In the genomic region with DNA sequence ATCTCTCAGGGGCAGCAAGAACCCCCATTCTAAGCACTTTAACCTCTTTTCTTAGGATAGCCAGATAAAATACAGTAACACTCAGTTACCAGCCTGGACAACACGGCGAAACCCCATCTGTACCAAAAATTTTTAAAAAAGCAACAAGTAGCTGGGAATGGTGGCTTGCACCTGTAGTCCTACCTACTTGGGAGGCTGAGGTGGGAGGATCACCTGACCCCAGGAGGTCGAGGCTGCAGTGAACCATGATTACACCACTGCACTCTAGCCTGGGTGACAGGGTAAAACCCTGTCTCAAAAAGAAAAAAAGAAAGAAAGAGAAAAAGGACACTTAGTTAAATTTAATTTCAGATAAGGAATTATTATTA, we compare ENCODE assay signal across 33 cellular contexts. TPM values are rescaled to one million over a fixed set of nuclear protein-coding genes. Genes with fewer than 3 reads are reported as not detected.
DNase-seq lines count a peak whose midpoint lies in the region; ATAC-seq and TF ChIP-seq lines count a peak whose summit lies in the region.
"Had no signal": no experiment of that assay in that cellular context is flagged by ENCODE, and none has a peak within 500 bp of the region (broad histone marks: within the 10 kb centered on the region; RNA-seq: fewer than 3 reads in every experiment).

No MANE protein-coding gene starts in this region.

- peaks cover 13% of the 10 kb centered on the region for H3K4me1 ChIP-seq in smooth muscle cell (ENCODE audit: low read depth)
- H3K4me1 ChIP-seq: ascending aorta, left ventricle myocardium inferior, parathyroid adenoma had no signal

- H3K27me3 ChIP-seq in smooth muscle cell (ENCODE audit: low read depth) (peaks cover 4% of the 10 kb centered on the region), H7 (ENCODE audit: control insufficient read depth, insufficient read depth, low read length) (no peaks in the 10 kb centered on the region)
- H3K27me3 ChIP-seq: ascending aorta, cardiac muscle cell had no signal

- no peak overlapping the region for H3K9ac ChIP-seq in smooth muscle cell (ENCODE audit: low read depth)
- H3K9ac ChIP-seq: parathyroid adenoma had no signal

- H3K27me3 Mint-ChIP-seq in activated CD4-positive, alpha-beta T cell treated with anti-CD3 and anti-CD28 coated beads, Interleukin-2, amount 10 ng/mL, durations not matched to agents 24 days and 14 days, result no peaks in the 10 kb centered on the region
- H3K27me3 Mint-ChIP-seq in activated CD4-positive, alpha-beta T cell treated with anti-CD3 and anti-CD28 coated beads for 36 hours, result no peaks in the 10 kb centered on the region
- peaks cover 3% of the 10 kb centered on the region for H3K27me3 Mint-ChIP-seq in IgD-negative memory B cell
- H3K27me3 Mint-ChIP-seq in activated B cell treated with CpG ODN at 0.5 μM for 24 hours, result no peaks in the 10 kb centered on the region

- H3K4me2 ChIP-seq in smooth muscle cell, result no peak overlapping the region

- H3K27ac ChIP-seq in smooth muscle cell (ENCODE audit: low read depth), result peak overlapping the region; percentile 42
- H3K27ac ChIP-seq: ascending aorta, cardiac muscle cell, left ventricle myocardium inferior, parathyroid adenoma, VCaP had no signal

- WGBS in smooth muscle cell (ENCODE audit: low lambda C conversion rate), result 93% methylated on average over 3 of the region's 3 CpGs

- peak overlapping the region; percentile 16 for H3K27ac Mint-ChIP-seq in activated CD4-positive, alpha-beta T cell treated with anti-CD3 and anti-CD28 coated beads, Interleukin-2, amount 10 ng/mL, durations not matched to agents 24 days and 14 days
- no peak overlapping the region for H3K27ac Mint-ChIP-seq in activated CD4-positive, alpha-beta T cell treated with anti-CD3 and anti-CD28 coated beads for 36 hours
- peak overlapping the region; percentile 23 to 97 (median 61) for H3K27ac Mint-ChIP-seq in IgD-negative memory B cell
- peak overlapping the region; percentile 95 for H3K27ac Mint-ChIP-seq in activated B cell treated with CpG ODN at 0.5 μM for 24 hours
- H3K27ac Mint-ChIP-seq: activated T-cell treated with anti-CD3 and anti-CD28 coated beads, Interleukin-2, amount 50 U/mL, for 72 hours had no signal

- H3K79me2 ChIP-seq in smooth muscle cell (ENCODE audit: low read depth), result no peaks in the 10 kb centered on the region
- H3K79me2 ChIP-seq: parathyroid adenoma had no signal

- TF ChIP-seq CTCF in activated B cell treated with CpG ODN at 0.5 μM for 24 hours (IDR thresholded peaks at IDR 0.05) (no peak), smooth muscle cell (IDR thresholded peaks at IDR 0.05; ENCODE audit: borderline replicate concordance, insufficient read depth, poor library complexity, severe bottlenecking) (no peak)

- intact Hi-C loops in activated CD4-positive, alpha-beta T cell treated with anti-CD3 and anti-CD28 coated beads, Interleukin-2, amount 10 ng/mL, durations not matched to agents 24 days and 14 days (cut with micrococcal nuclease), result no loop called here
- intact Hi-C loops in activated CD4-positive, alpha-beta T cell treated with anti-CD3 and anti-CD28 coated beads for 36 hours (cut with DNase I, micrococcal nuclease), result no loop called here
- intact Hi-C loops in activated B cell treated with CpG ODN at 0.5 μM for 24 hours (cut with micrococcal nuclease), result no loop called here

- no peak overlapping the region for H3K4me3 ChIP-seq in smooth muscle cell
- H3K4me3 ChIP-seq in H7 (ENCODE audit: insufficient read depth, low read depth, low read length), result no peak overlapping the region
- H3K4me3 ChIP-seq: ascending aorta, cardiac muscle cell, left ventricle myocardium inferior had no signal

- H2AFZ ChIP-seq in smooth muscle cell (ENCODE audit: low read depth), result no peak overlapping the region
- H2AFZ ChIP-seq: parathyroid adenoma had no signal

- no peaks in the 10 kb centered on the region for H4K20me1 ChIP-seq in smooth muscle cell (ENCODE audit: low read depth)

- no peaks in the 10 kb centered on the region for H3K36me3 Mint-ChIP-seq in activated CD4-positive, alpha-beta T cell treated with anti-CD3 and anti-CD28 coated beads, Interleukin-2, amount 10 ng/mL, durations not matched to agents 24 days and 14 days (ENCODE audit: low read depth)
- no peaks in the 10 kb centered on the region for H3K36me3 Mint-ChIP-seq in activated CD4-positive, alpha-beta T cell treated with anti-CD3 and anti-CD28 coated beads for 36 hours (ENCODE audit: low read depth)
- H3K36me3 Mint-ChIP-seq in IgD-negative memory B cell, result no peaks in the 10 kb centered on the region
- no peaks in the 10 kb centered on the region for H3K36me3 Mint-ChIP-seq in activated B cell treated with CpG ODN at 0.5 μM for 24 hours (ENCODE audit: low read depth)

- peaks cover 22% of the 10 kb centered on the region for H3K4me1 Mint-ChIP-seq in activated CD4-positive, alpha-beta T cell treated with anti-CD3 and anti-CD28 coated beads, Interleukin-2, amount 10 ng/mL, durations not matched to agents 24 days and 14 days
- H3K4me1 Mint-ChIP-seq in activated CD4-positive, alpha-beta T cell treated with anti-CD3 and anti-CD28 coated beads for 36 hours, result peaks cover 9% of the 10 kb centered on the region
- H3K4me1 Mint-ChIP-seq in IgD-negative memory B cell, result peaks cover 28 to 48% (median 32%) of the 10 kb centered on the region in 3 donors
- peaks cover 55% of the 10 kb centered on the region for H3K4me1 Mint-ChIP-seq in activated B cell treated with CpG ODN at 0.5 μM for 24 hours

- H3K9me3 ChIP-seq in smooth muscle cell (replicated peaks; ENCODE audit: low read depth), result no peaks in the 10 kb centered on the region
- H3K9me3 ChIP-seq: ascending aorta, left ventricle myocardium inferior had no signal

- H3F3A ChIP-seq in smooth muscle cell (ENCODE audit: low read depth), result no peaks in the 10 kb centered on the region

- no peaks in the 10 kb centered on the region for H3K9me3 Mint-ChIP-seq in activated CD4-positive, alpha-beta T cell treated with anti-CD3 and anti-CD28 coated beads, Interleukin-2, amount 10 ng/mL, durations not matched to agents 24 days and 14 days
- no peaks in the 10 kb centered on the region for H3K9me3 Mint-ChIP-seq in activated CD4-positive, alpha-beta T cell treated with anti-CD3 and anti-CD28 coated beads for 36 hours (ENCODE audit: low read depth)
- no peaks in the 10 kb centered on the region for H3K9me3 Mint-ChIP-seq in IgD-negative memory B cell
- no peaks in the 10 kb centered on the region for H3K9me3 Mint-ChIP-seq in activated B cell treated with CpG ODN at 0.5 μM for 24 hours
- H3K9me3 Mint-ChIP-seq: activated T-cell treated with anti-CD3 and anti-CD28 coated beads, Interleukin-2, amount 50 U/mL, for 72 hours had no signal

- H3K36me3 ChIP-seq in smooth muscle cell (ENCODE audit: low read depth), result no peaks in the 10 kb centered on the region
- no peaks in the 10 kb centered on the region for H3K36me3 ChIP-seq in H7 (replicated peaks; ENCODE audit: control insufficient read depth, insufficient read depth, low read length)
- H3K36me3 ChIP-seq: ascending aorta, cardiac muscle cell, left ventricle myocardium inferior had no signal

- no peak overlapping the region for H3K4me3 Mint-ChIP-seq in activated CD4-positive, alpha-beta T cell treated with anti-CD3 and anti-CD28 coated beads, Interleukin-2, amount 10 ng/mL, durations not matched to agents 24 days and 14 days
- H3K4me3 Mint-ChIP-seq in activated CD4-positive, alpha-beta T cell treated with anti-CD3 and anti-CD28 coated beads for 36 hours, result no peak overlapping the region
- H3K4me3 Mint-ChIP-seq in IgD-negative memory B cell (peak overlapping the region in 3 of 4 donors; percentile 82 to 92 (median 89)), activated B cell treated with CpG ODN at 0.5 μM for 24 hours (peak overlapping the region; percentile 44)

- no peak for DNase-seq in activated CD4-positive, alpha-beta T cell treated with anti-CD3 and anti-CD28 coated beads, Interleukin-2, amount 10 ng/mL, durations not matched to agents 24 days and 14 days
- no peak for DNase-seq in activated CD4-positive, alpha-beta T cell treated with anti-CD3 and anti-CD28 coated beads for 36 hours
- DNase-seq in activated B cell treated with CpG ODN at 0.5 μM for 24 hours (no peak), smooth muscle cell (lab: John Stamatoyannopoulos, UW; ENCODE audit: unreplicated experiment) (no peak), H7 (no peak)
- DNase-seq: 8988T; activated CD4-positive, alpha-beta T cell treated with anti-CD3 and anti-CD28 coated beads, Interleukin-2, amount 50 U/mL, for 1 hour; activated T-cell treated with anti-CD3 and anti-CD28 coated beads, Interleukin-2, amount 50 U/mL, for 72 hours; DMS79 treated with DMSO at 0.1 percent for 48 hours; effector CD8-positive, alpha-beta T cell; GF-D8; glutamatergic neuron; HCEC 1CT; KBM-7; left ventricle myocardium inferior; NCI-H2029; NCI-H524; PC-3; retina; Right ventricle myocardium superior; stimulated activated naive CD4-positive, alpha-beta T cell; T-helper 9 cell had no signal

- CTCF ChIA-PET in activated CD4-positive, alpha-beta T cell treated with anti-CD3 and anti-CD28 coated beads for 36 hours (lab: Charles Lee), result interaction anchor here (1.7 kb wide), 1 partner anchor 179 kb away, joined by 5 read pairs; no protein-coding TSS in a partner anchor
- CTCF ChIA-PET in activated B cell treated with CpG ODN at 0.5 μM for 24 hours (lab: Charles Lee), result interaction anchor here (1.1 kb wide), 1 partner anchor 11 kb away, joined by 3 read pairs; no protein-coding TSS in a partner anchor

- POLR2A ChIA-PET in activated CD4-positive, alpha-beta T cell treated with anti-CD3 and anti-CD28 coated beads for 36 hours (lab: Charles Lee), result no interaction called here
- POLR2A ChIA-PET in activated B cell treated with CpG ODN at 0.5 μM for 24 hours (lab: Charles Lee), result interaction anchor here (1.0 to 2.7 kb wide), 7 partner anchors 8 to 53 kb away, joined by 3 to 40 read pairs (median 8); partner anchors contain the start of gene UBE2G1

- no peak for ATAC-seq in activated CD4-positive, alpha-beta T cell treated with anti-CD3 and anti-CD28 coated beads for 36 hours
- ATAC-seq in activated B cell treated with CpG ODN at 0.5 μM for 24 hours (ENCODE audit: low read depth), result no peak
- no peak for ATAC-seq in HG02678 (IDR thresholded peaks at IDR 0.05; ENCODE audit: unreplicated experiment)
- no peak for ATAC-seq in GM18909 (IDR thresholded peaks at IDR 0.05; ENCODE audit: poor library complexity, unreplicated experiment)
- ATAC-seq: PC-3 had no signal

RNA-seq across cellular contexts. Expression of gene UBE2G1, which starts 28.6 kb away (rescaled TPM):
- 74.8 and 77.3 TPM in 2 replicates for total RNA-seq in activated CD4-positive, alpha-beta T cell treated with anti-CD3 and anti-CD28 coated beads, Interleukin-2, amount 10 ng/mL, durations not matched to agents 24 days and 14 days
- 10 to 100 TPM; 51.0 to 52.9 TPM for total RNA-seq in activated CD4-positive, alpha-beta T cell treated with anti-CD3 and anti-CD28 coated beads for 36 hours
- 97.5 TPM for polyA plus RNA-seq in IgD-negative memory B cell
- total RNA-seq in activated B cell treated with CpG ODN at 0.5 μM for 24 hours, result 66.5 and 66.6 TPM in 2 replicates
- 62.3 and 63.7 TPM in 2 replicates for total RNA-seq in smooth muscle cell
- polyA plus RNA-seq in smooth muscle cell, result 39.9 and 52.5 TPM in 2 replicates
- total RNA-seq in H7 (2014; rRNA removed; shearing (Covaris generic)), result 99.9 and 127 TPM in 2 replicates

RNA-seq across cellular contexts. Expression of gene SPNS3, which starts 38.6 kb away (rescaled TPM):
- 1.3 and 1.9 TPM in 2 replicates for total RNA-seq in activated CD4-positive, alpha-beta T cell treated with anti-CD3 and anti-CD28 coated beads, Interleukin-2, amount 10 ng/mL, durations not matched to agents 24 days and 14 days
- 1 to 10 TPM; 6.4 to 8.4 TPM for total RNA-seq in activated CD4-positive, alpha-beta T cell treated with anti-CD3 and anti-CD28 coated beads for 36 hours
- 0.94 TPM for polyA plus RNA-seq in IgD-negative memory B cell
- 1.1 and 2.5 TPM in 2 replicates for total RNA-seq in activated B cell treated with CpG ODN at 0.5 μM for 24 hours
- 0.09 TPM in 1 of 2 replicates, not detected in the other for total RNA-seq in smooth muscle cell
- 1.1 TPM in 1 of 2 replicates, not detected in the other for polyA plus RNA-seq in smooth muscle cell
- total RNA-seq in H7 (2014; rRNA removed; shearing (Covaris generic)), result 0.52 TPM in 1 of 2 replicates, not detected in the other
- total RNA-seq: ascending aorta, cardiac muscle cell, MCF 10A, mesenteric fat pad, myocyte, skeletal muscle tissue had no signal
- polyA plus RNA-seq: cardiac muscle cell had no signal

Comparison
In these comparisons a context has a peak if more than half of its experiments do, and no peak if none do; other contexts are left out.
1. H3K4me3 Mint-ChIP-seq: peak in IgD-negative memory B cell (3 of 4) and activated B cell treated with CpG ODN at 0.5 μM for 24 hours (single experiment); none in activated CD4-positive, alpha-beta T cell treated with anti-CD3 and anti-CD28 coated beads, Interleukin-2, amount 10 ng/mL, durations not matched to agents 24 days and 14 days (single experiment) and activated CD4-positive, alpha-beta T cell treated with anti-CD3 and anti-CD28 coated beads for 36 hours (single experiment).